8 cellular contexts compared by ENCODE assay signal in the genomic region with DNA sequence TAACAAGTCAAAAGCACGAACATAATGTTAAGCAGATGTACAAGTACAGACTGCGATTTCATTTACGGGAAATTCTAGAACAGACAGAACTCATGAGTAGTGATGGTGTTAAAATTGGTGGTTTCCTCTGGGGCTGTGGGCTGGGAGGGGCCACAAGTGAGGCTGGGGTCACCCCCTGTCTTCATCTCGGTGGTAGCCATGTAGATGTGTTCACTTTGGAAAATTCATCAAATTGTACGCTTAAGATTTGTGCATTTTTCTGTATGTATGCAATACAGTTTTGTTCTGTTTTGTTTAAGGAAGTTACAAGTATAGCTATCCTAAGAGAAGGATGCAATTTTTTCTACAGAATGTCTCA. TPM values are rescaled to one million over a fixed set of nuclear protein-coding genes. Genes with fewer than 3 reads are reported as not detected.
A peak's percentile ranks its signal among the peaks of the same experiment; 100 is the strongest.
DNase-seq lines count a peak whose midpoint lies in the region; TF ChIP-seq lines count a peak whose summit lies in the region.

No MANE protein-coding gene starts in this region.

- TF ChIP-seq RAD21 in liver (IDR thresholded peaks at IDR 0.05), result no peak

- TF ChIP-seq POLR2A in adrenal gland (IDR thresholded peaks at IDR 0.05), result no peak

- H3K27ac ChIP-seq in adrenal gland (peak overlapping the region; percentile 5 to 90 (median 75)), liver (ENCODE audit: low read depth in 1 of 2, low read length in 2 of 2) (peak overlapping the region; percentile 50 to 84), urinary bladder (ENCODE audit: low read depth) (peak overlapping the region; percentile 35)

- peak; percentile 6 for DNase-seq in stimulated activated CD4-positive, alpha-beta T cell treated with anti-CD3 and anti-CD28 coated beads, Interleukin-1b, Interleukin-23, amount 100 ng/mL, for 48 hours
- no peak for DNase-seq in stimulated activated CD4-positive, alpha-beta T cell treated with anti-CD3 and anti-CD28 coated beads, Interleukin-4, amount 100 ng/mL, for 4 hours
- no peak for DNase-seq in adrenal gland
- no peak for DNase-seq in DMS53 treated with DMSO at 0.1 percent for 48 hours (lab: John Stamatoyannopoulos, UW; ENCODE audit: unreplicated experiment)
- DNase-seq in AG08396 (ENCODE audit: low spot score), result no peak
- no peak for DNase-seq in Ammon's horn (ENCODE audit: low spot score)

- WGBS in adrenal gland, 4 donors, result 20 to 23% (median 22%) methylated on average over 5 of the region's 5 CpGs
- WGBS in liver, result 40% methylated on average over 5 of the region's 5 CpGs
- 19% methylated on average over 5 of the region's 5 CpGs for WGBS in urinary bladder

- H3K4me3 ChIP-seq in adrenal gland, result peak overlapping the region in 2 of 4 donors; percentile 87 to 92
- H3K4me3 ChIP-seq in liver (ENCODE audit: low read depth in 1 of 3, low read length in 3 of 3), result peak overlapping the region in 2 of 3 donors; percentile 70 to 97
- H3K4me3 ChIP-seq in urinary bladder (ENCODE audit: low read depth, low read length), result peak overlapping the region; percentile 83

- H3K36me3 ChIP-seq in adrenal gland (replicated peaks in 1 of 2), result no peaks in the 10 kb centered on the region
- H3K36me3 ChIP-seq in liver (ENCODE audit: control insufficient read depth in 4 of 4, insufficient read depth in 3 of 4, low read depth in 1 of 4, low read length in 3 of 4), result no peaks in the 10 kb centered on the region
- no peaks in the 10 kb centered on the region for H3K36me3 ChIP-seq in urinary bladder (ENCODE audit: insufficient read depth)

- intact Hi-C loops in adrenal gland (cut with DNase I), result no loop called here

- H3K27me3 ChIP-seq in adrenal gland (no peaks in the 10 kb centered on the region), liver (ENCODE audit: control insufficient read depth in 4 of 4, insufficient read depth in 4 of 4, low read length in 3 of 4) (no peaks in the 10 kb centered on the region)

- TF ChIP-seq CTCF in adrenal gland (IDR thresholded peaks at IDR 0.05) (no peak), liver (IDR thresholded peaks at IDR 0.05; ENCODE audit: low read depth, low read length, missing input control) (no peak)

- peaks cover 21 to 40% of the 10 kb centered on the region in 2 donors for H3K4me1 ChIP-seq in adrenal gland (replicated peaks in 1 of 2)
- peaks cover 0 to 27% (median 15%) of the 10 kb centered on the region in 4 donors for H3K4me1 ChIP-seq in liver (ENCODE audit: control insufficient read depth in 4 of 4, insufficient read depth in 4 of 4, low read length in 3 of 4)
- peaks cover 2% of the 10 kb centered on the region for H3K4me1 ChIP-seq in urinary bladder (ENCODE audit: insufficient read depth)

- H3K9ac ChIP-seq in liver (ENCODE audit: low read depth in 1 of 2, low read length in 2 of 2), result peak overlapping the region in 1 of 2 donors; percentile 84

- H3K9me3 ChIP-seq in adrenal gland (replicated peaks in 1 of 3) (no peaks in the 10 kb centered on the region), liver (ENCODE audit: control insufficient read depth in 4 of 4, low read length in 3 of 4) (no peaks in the 10 kb centered on the region)

TF ChIP-seq in liver, 16 proteins besides CTCF, POLR2A, EP300 and RAD21:
- TF ChIP-seq NR2F2 (IDR thresholded peaks at IDR 0.05), result no peak
- TF ChIP-seq TAF1 (conservative IDR thresholded peaks at IDR 0.05), result peak; percentile 0

RNA-seq across cellular contexts. Expression of a gene that starts 0.5 kb away (rescaled TPM):
- 100 to 1,000 TPM in 1 of 8 donors, 10 to 100 TPM in 7; 49.3 to 101 (median 73.2) TPM for total RNA-seq in adrenal gland
- polyA plus RNA-seq in adrenal gland, result 100 to 1,000 TPM in 2 of 3 donors, 10 to 100 TPM in 1; 83.3 to 153 (median 144) TPM
- total RNA-seq in liver, result 10 to 100 TPM; 36.0 to 43.7 TPM
- 10 to 100 TPM; 34.6 to 41.4 TPM for polyA plus RNA-seq in liver
- total RNA-seq in urinary bladder, result 28.7 TPM
- polyA plus RNA-seq in urinary bladder, result 41.8 TPM

RNA-seq across cellular contexts. Expression of a gene that starts 44.4 kb away (rescaled TPM):
- 10 to 100 TPM; 36.9 to 80.7 (median 51.3) TPM for total RNA-seq in adrenal gland
- 10 to 100 TPM; 23.5 to 33.9 (median 23.6) TPM for polyA plus RNA-seq in adrenal gland
- 10 to 100 TPM; 27.0 to 38.8 TPM for total RNA-seq in liver
- polyA plus RNA-seq in liver, result 1 to 10 TPM; 6.0 to 7.2 TPM
- total RNA-seq in urinary bladder, result 62.7 TPM
- 17.8 TPM for polyA plus RNA-seq in urinary bladder
